ENCODE assay signal across 20 cellular contexts in genomic region chr22:29288837-29289236, GRCh38. TPM values are rescaled to one million over a fixed set of nuclear protein-coding genes. Genes with fewer than 3 reads are reported as not detected.
DNase-seq lines count a peak whose midpoint lies in the region; ATAC-seq, FAIRE-seq and TF ChIP-seq lines count a peak whose summit lies in the region.
"Had no signal": no experiment of that assay in that cellular context is flagged by ENCODE, and none has a peak within 500 bp of the region (broad histone marks: within the 10 kb centered on the region; RNA-seq: fewer than 3 reads in every experiment).

No MANE protein-coding gene starts in this region.

- no peak overlapping the region for H3K9ac ChIP-seq in PC-3 (ENCODE audit: low read length)
- no peak overlapping the region for H3K9ac ChIP-seq in endothelial cell of umbilical vein (replicated peaks; ENCODE audit: extremely low read depth, insufficient read depth, low read length)

- H3K9me3 ChIP-seq in PC-3 (ENCODE audit: low read length) (no peaks in the 10 kb centered on the region), endothelial cell of umbilical vein (replicated peaks; ENCODE audit: control insufficient read depth, insufficient read depth, low read length) (no peaks in the 10 kb centered on the region), PC-9 (ENCODE audit: insufficient read depth, low read depth) (no peaks in the 10 kb centered on the region)

- intact Hi-C loops in PC-3 (cut with micrococcal nuclease), result no loop called here
- intact Hi-C loops in endothelial cell of umbilical vein (cut with micrococcal nuclease), result no loop called here
- intact Hi-C loops in PC-9 (cut with micrococcal nuclease; ENCODE audit: unreplicated experiment), result no loop called here

- peaks cover 10% of the 10 kb centered on the region for H3K4me1 Mint-ChIP-seq in activated T-cell treated with anti-CD3 and anti-CD28 coated beads, Interleukin-2, amount 50 U/mL, for 72 hours (ENCODE audit: low read depth)

- H3K79me2 ChIP-seq in PC-3 (ENCODE audit: low read length), result peaks cover 34% of the 10 kb centered on the region
- H3K79me2 ChIP-seq in endothelial cell of umbilical vein (ENCODE audit: control insufficient read depth, insufficient read depth, low read length), result peaks cover 58% of the 10 kb centered on the region
- peaks cover 37% of the 10 kb centered on the region for H3K79me2 ChIP-seq in PC-9 (ENCODE audit: low read depth)

- no peaks in the 10 kb centered on the region for H3K9me3 Mint-ChIP-seq in activated T-cell treated with anti-CD3 and anti-CD28 coated beads, Interleukin-2, amount 50 U/mL, for 72 hours
- H3K9me3 Mint-ChIP-seq: CD4-positive, CD25-positive, alpha-beta regulatory T cell; GM23338 had no signal

- FAIRE-seq in GM12891 (lab: Jason Lieb, UNC) (no peak), endothelial cell of umbilical vein (lab: Jason Lieb, UNC) (no peak)
- FAIRE-seq: D721Med had no signal

- H3K4me3 Mint-ChIP-seq in activated T-cell treated with anti-CD3 and anti-CD28 coated beads, Interleukin-2, amount 50 U/mL, for 72 hours, result no peak overlapping the region
- H3K4me3 Mint-ChIP-seq: GM23338 had no signal

- TF ChIP-seq POLR2A in GM12891 (IDR thresholded peaks at IDR 0.05; ENCODE audit: low read depth, low read length) (no peak), endothelial cell of umbilical vein (IDR thresholded peaks at IDR 0.05; ENCODE audit: low read depth, low read length) (no peak)

- H3K27ac ChIP-seq in PC-3 (ENCODE audit: low read length) (no peak overlapping the region), endothelial cell of umbilical vein (ENCODE audit: insufficient read depth, low read depth, low read length) (no peak overlapping the region), PC-9 (no peak overlapping the region)

- dilution Hi-C loops in endothelial cell of umbilical vein (cut with MboI; ENCODE audit: extremely low pct_ligation_motif_present, low sequenced_read_pairs), result no loop called here

- peaks cover 16% of the 10 kb centered on the region for H4K20me1 ChIP-seq in PC-3 (ENCODE audit: low read length)
- peaks cover 9% of the 10 kb centered on the region for H4K20me1 ChIP-seq in endothelial cell of umbilical vein (replicated peaks; ENCODE audit: control insufficient read depth, extremely low read depth, insufficient read depth, low read length)
- peaks cover 86% of the 10 kb centered on the region for H4K20me1 ChIP-seq in PC-9 (ENCODE audit: insufficient read depth)

- no peak for TF ChIP-seq CTCF in PC-3 (conservative IDR thresholded peaks at IDR 0.05; ENCODE audit: low read depth, low read length)
- no peak for TF ChIP-seq CTCF in endothelial cell of umbilical vein (IDR thresholded peaks at IDR 0.05; ENCODE audit: extremely low read depth in 1 of 2, insufficient read depth in 1 of 2, low read depth in 1 of 2, low read length in 2 of 2)
- no peak for TF ChIP-seq CTCF in PC-9 (conservative IDR thresholded peaks at IDR 0.05)

- TSS peak; percentile 5 for BruUV-seq in PC-3 (replicated peaks; lab: Mats Ljungman, UMichigan)
- BruUV-seq in endothelial cell of umbilical vein (replicated peaks; lab: Mats Ljungman, UMichigan), result TSS peak; percentile 2
- BruUV-seq in PC-9 (replicated peaks; lab: Mats Ljungman, UMichigan), result no TSS peak

- H2AFZ ChIP-seq in PC-3 (ENCODE audit: low read length) (no peak overlapping the region), endothelial cell of umbilical vein (ENCODE audit: low read depth, low read length) (no peak overlapping the region), PC-9 (no peak overlapping the region)
- H2AFZ ChIP-seq: GM23338 had no signal

- CTCF ChIA-PET in PC-3 (lab: Charles Lee) (no interaction called here), endothelial cell of umbilical vein (lab: Charles Lee) (interaction anchor here (1.0 kb wide), 1 partner anchor 14 kb away, joined by 3 read pairs; no protein-coding TSS in a partner anchor), PC-9 (lab: Charles Lee) (no interaction called here)

- H3K27me3 Mint-ChIP-seq in activated T-cell treated with anti-CD3 and anti-CD28 coated beads, Interleukin-2, amount 50 U/mL, for 72 hours (ENCODE audit: low read depth), result no peaks in the 10 kb centered on the region
- H3K27me3 Mint-ChIP-seq: CD4-positive, CD25-positive, alpha-beta regulatory T cell had no signal

- ATAC-seq in activated T-cell treated with anti-CD3 and anti-CD28 coated beads, Interleukin-2, amount 50 U/mL, for 72 hours (replicated peaks in 1 of 2), result no peak
- ATAC-seq in PC-3, result no peak
- ATAC-seq: GM23338 had no signal

- H3F3A ChIP-seq in PC-3 (ENCODE audit: low read length, unreplicated experiment) (no peaks in the 10 kb centered on the region), PC-9 (ENCODE audit: insufficient read depth, low read depth) (peaks cover 75% of the 10 kb centered on the region)

- H3K27ac Mint-ChIP-seq in activated T-cell treated with anti-CD3 and anti-CD28 coated beads, Interleukin-2, amount 50 U/mL, for 72 hours, result peak overlapping the region; percentile 68
- H3K27ac Mint-ChIP-seq: GM23338 had no signal

- peaks cover 20 to 60% of the 10 kb centered on the region in 2 donors for H3K36me3 Mint-ChIP-seq in activated T-cell treated with anti-CD3 and anti-CD28 coated beads, Interleukin-2, amount 50 U/mL, for 72 hours (ENCODE audit: insufficient read depth in 2 of 2)

- peaks cover 82% of the 10 kb centered on the region for H3K36me3 ChIP-seq in PC-3 (ENCODE audit: low read depth, low read length)
- peaks cover 50 to 53% of the 10 kb centered on the region in 2 experiments for H3K36me3 ChIP-seq in endothelial cell of umbilical vein (ENCODE audit: control insufficient read depth in 2 of 2, extremely low read depth in 1 of 2, insufficient read depth in 2 of 2, low read length in 2 of 2)
- peaks cover 81% of the 10 kb centered on the region for H3K36me3 ChIP-seq in PC-9 (ENCODE audit: low read depth)

- no peak for DNase-seq in activated T-cell treated with anti-CD3 and anti-CD28 coated beads, Interleukin-2, amount 50 U/mL, for 72 hours
- DNase-seq in activated T-cell treated with anti-CD3 and anti-CD28 coated beads, Interleukin-2, amount 50 U/mL, for 48 hours, result no peak
- DNase-seq in GM12891 (ENCODE audit: insufficient read length, low spot score) (no peak), PC-3 (no peak), endothelial cell of umbilical vein (ENCODE audit: low read depth, low spot score) (no peak), NCI-H226 (no peak), islet precursor cell (no peak), PC-9 (no peak)
- DNase-seq: CD4-positive, CD25-positive, alpha-beta regulatory T cell; DND-41; GDM1; KG1; NCI-H1092; NCI-H1694 treated with DMSO at 0.1 percent for 48 hours; NCI-H446; NCI-H748 treated with DMSO at 0.1 percent for 48 hours; SHP77 treated with DMSO at 0.1 percent for 48 hours had no signal

- no peaks in the 10 kb centered on the region for H3K9me1 ChIP-seq in endothelial cell of umbilical vein (replicated peaks; ENCODE audit: control insufficient read depth, extremely low read depth, insufficient read depth, low read length)

- H3K4me3 ChIP-seq in PC-3 (ENCODE audit: low read length), result no peak overlapping the region
- no peak overlapping the region for H3K4me3 ChIP-seq in endothelial cell of umbilical vein (replicated peaks in 1 of 3; ENCODE audit: insufficient read depth in 1 of 3, low read depth in 1 of 3, low read length in 3 of 3)
- no peak overlapping the region for H3K4me3 ChIP-seq in PC-9
- H3K4me3 ChIP-seq: GM23338 had no signal

- H3K9me2 ChIP-seq in PC-3 (replicated peaks; ENCODE audit: low read length) (no peaks in the 10 kb centered on the region), PC-9 (ENCODE audit: insufficient read depth) (no peaks in the 10 kb centered on the region)

- no peaks in the 10 kb centered on the region for H3K4me1 ChIP-seq in PC-3 (ENCODE audit: insufficient read depth, low read length)
- no peaks in the 10 kb centered on the region for H3K4me1 ChIP-seq in endothelial cell of umbilical vein (ENCODE audit: control insufficient read depth, extremely low read depth, insufficient read depth, low read length)
- H3K4me1 ChIP-seq in PC-9 (replicated peaks; ENCODE audit: insufficient read depth), result no peaks in the 10 kb centered on the region

- POLR2A ChIA-PET in PC-3 (lab: Charles Lee; ENCODE audit: unreplicated experiment) (no interaction called here), endothelial cell of umbilical vein (lab: Charles Lee) (no interaction called here), PC-9 (lab: Charles Lee; ENCODE audit: unreplicated experiment) (interaction anchor here (0.5 kb wide), 1 partner anchor 9 kb away, joined by 3 read pairs; no protein-coding TSS in a partner anchor)

- H3K27me3 ChIP-seq in PC-3 (ENCODE audit: low read length), result no peaks in the 10 kb centered on the region
- H3K27me3 ChIP-seq in endothelial cell of umbilical vein (ENCODE audit: control insufficient read depth in 2 of 2, insufficient read depth in 2 of 2, low read length in 2 of 2), result no peaks in the 10 kb centered on the region
- no peaks in the 10 kb centered on the region for H3K27me3 ChIP-seq in PC-9 (ENCODE audit: insufficient read depth, low read depth)

- H3K4me2 ChIP-seq in PC-3 (ENCODE audit: low read length) (no peak overlapping the region), endothelial cell of umbilical vein (ENCODE audit: insufficient read depth, low read length) (no peak overlapping the region), PC-9 (no peak overlapping the region)
- H3K4me2 ChIP-seq: GM23338 had no signal

RNA-seq across cellular contexts. Expression of gene GAS2L1, which starts 17.6 kb away (rescaled TPM):
- under 1 TPM; 0.41 to 0.79 TPM for total RNA-seq in activated T-cell treated with anti-CD3 and anti-CD28 coated beads, Interleukin-2, amount 50 U/mL, for 72 hours
- 0.21 TPM for polyA plus RNA-seq in GM12891 (2012; ENCODE audit: low read depth, missing spikeins)
- 58.4 and 75.7 TPM in 2 replicates for total RNA-seq in PC-3 (2014; rRNA removed)
- total RNA-seq in endothelial cell of umbilical vein, result 42.1 and 44.0 TPM in 2 replicates
- polyA plus RNA-seq in endothelial cell of umbilical vein, result 30.5 and 39.3 TPM in 2 replicates
- 19.9 and 27.5 TPM in 2 replicates for polyA plus RNA-seq in endothelial cell of umbilical vein (2011; cell fraction: cytosol; rRNA removed)
- polyA plus RNA-seq in endothelial cell of umbilical vein (2011; cell fraction: nucleus; rRNA removed), result 24.5 and 30.4 TPM in 2 replicates
- polyA plus RNA-seq in endothelial cell of umbilical vein (2012), result 24.5 and 34.1 TPM in 2 replicates
- 11.0 and 18.4 TPM in 2 replicates for polyA minus RNA-seq in endothelial cell of umbilical vein
- polyA minus RNA-seq in endothelial cell of umbilical vein (2011; cell fraction: cytosol; rRNA and poly(A)+ RNA removed), result 11.4 TPM
- polyA minus RNA-seq in endothelial cell of umbilical vein (2011; cell fraction: nucleus; rRNA and poly(A)+ RNA removed), result 13.3 and 16.6 TPM in 2 replicates
- 15.2 and 16.6 TPM in 2 replicates for total RNA-seq in PC-9 (2021)

RNA-seq across cellular contexts. Expression of gene EWSR1, which starts 20.8 kb away (rescaled TPM):
- 100 to 1,000 TPM; 279 to 285 TPM for total RNA-seq in activated T-cell treated with anti-CD3 and anti-CD28 coated beads, Interleukin-2, amount 50 U/mL, for 72 hours
- polyA plus RNA-seq in GM12891 (2012; ENCODE audit: low read depth, missing spikeins), result 173 TPM
- 288 and 321 TPM in 2 replicates for total RNA-seq in PC-3 (2014; rRNA removed)
- 302 and 305 TPM in 2 replicates for total RNA-seq in endothelial cell of umbilical vein
- 563 and 588 TPM in 2 replicates for polyA plus RNA-seq in endothelial cell of umbilical vein
- 186 and 237 TPM in 2 replicates for polyA plus RNA-seq in endothelial cell of umbilical vein (2011; cell fraction: cytosol; rRNA removed)
- 1,153 and 1,220 TPM in 2 replicates for polyA plus RNA-seq in endothelial cell of umbilical vein (2011; cell fraction: nucleus; rRNA removed)
- 226 and 267 TPM in 2 replicates for polyA plus RNA-seq in endothelial cell of umbilical vein (2012)
- 389 and 446 TPM in 2 replicates for polyA minus RNA-seq in endothelial cell of umbilical vein
- 152 TPM for polyA minus RNA-seq in endothelial cell of umbilical vein (2011; cell fraction: cytosol; rRNA and poly(A)+ RNA removed)
- polyA minus RNA-seq in endothelial cell of umbilical vein (2011; cell fraction: nucleus; rRNA and poly(A)+ RNA removed), result 257 and 351 TPM in 2 replicates
- 136 and 200 TPM in 2 replicates for total RNA-seq in PC-9 (2021)

RNA-seq across cellular contexts. Expression of gene RHBDD3, which starts 21.1 kb away (rescaled TPM):
- total RNA-seq in activated T-cell treated with anti-CD3 and anti-CD28 coated beads, Interleukin-2, amount 50 U/mL, for 72 hours, result 10 to 100 TPM; 22.4 to 29.4 TPM
- 11.0 TPM for polyA plus RNA-seq in GM12891 (2012; ENCODE audit: low read depth, missing spikeins)
- total RNA-seq in PC-3 (2014; rRNA removed), result 23.7 and 33.1 TPM in 2 replicates
- total RNA-seq in endothelial cell of umbilical vein, result 31.3 and 36.3 TPM in 2 replicates
- polyA plus RNA-seq in endothelial cell of umbilical vein, result 37.2 and 46.0 TPM in 2 replicates
- 22.0 and 32.2 TPM in 2 replicates for polyA plus RNA-seq in endothelial cell of umbilical vein (2011; cell fraction: cytosol; rRNA removed)
- polyA plus RNA-seq in endothelial cell of umbilical vein (2011; cell fraction: nucleus; rRNA removed), result 42.9 and 48.5 TPM in 2 replicates
- polyA plus RNA-seq in endothelial cell of umbilical vein (2012), result 17.3 and 17.4 TPM in 2 replicates
- polyA minus RNA-seq in endothelial cell of umbilical vein, result 9.3 and 17.8 TPM in 2 replicates
- polyA minus RNA-seq in endothelial cell of umbilical vein (2011; cell fraction: cytosol; rRNA and poly(A)+ RNA removed), result 8.6 TPM
- polyA minus RNA-seq in endothelial cell of umbilical vein (2011; cell fraction: nucleus; rRNA and poly(A)+ RNA removed), result 10.9 and 15.6 TPM in 2 replicates
- total RNA-seq in PC-9 (2021), result 17.6 and 21.9 TPM in 2 replicates

RNA-seq across cellular contexts. Expression of gene RASL10A, which starts 26.7 kb away (rescaled TPM):
- total RNA-seq in activated T-cell treated with anti-CD3 and anti-CD28 coated beads, Interleukin-2, amount 50 U/mL, for 72 hours, result under 1 TPM in 1 of 2 donors, not detected in 1; 0.84 TPM
- 0.63 TPM for polyA plus RNA-seq in GM12891 (2012; ENCODE audit: low read depth, missing spikeins)
- total RNA-seq in PC-3 (2014; rRNA removed), result 1.4 TPM in 1 of 2 replicates, not detected in the other
- total RNA-seq in endothelial cell of umbilical vein, result 1.3 and 1.9 TPM in 2 replicates
- 1.1 TPM in 2 replicates for polyA plus RNA-seq in endothelial cell of umbilical vein
- polyA plus RNA-seq in endothelial cell of umbilical vein (2011; cell fraction: cytosol; rRNA removed), result 0.46 and 0.54 TPM in 2 replicates
- 3.4 and 3.6 TPM in 2 replicates for polyA plus RNA-seq in endothelial cell of umbilical vein (2011; cell fraction: nucleus; rRNA removed)
- polyA plus RNA-seq in endothelial cell of umbilical vein (2012), result 0.23 and 1.4 TPM in 2 replicates
- 0.47 TPM in 1 of 2 replicates, not detected in the other for polyA minus RNA-seq in endothelial cell of umbilical vein
- polyA minus RNA-seq in endothelial cell of umbilical vein (2011; cell fraction: cytosol; rRNA and poly(A)+ RNA removed), result not detected
- 0.96 TPM in 1 of 2 replicates, not detected in the other for polyA minus RNA-seq in endothelial cell of umbilical vein (2011; cell fraction: nucleus; rRNA and poly(A)+ RNA removed)
- not detected in 2 replicates for total RNA-seq in PC-9 (2021)
- total RNA-seq: A673; CD4-positive, CD25-positive, alpha-beta regulatory T cell had no signal
- polyA plus RNA-seq: CD4-positive, CD25-positive, alpha-beta regulatory T cell had no signal
